21 cellular contexts compared by ENCODE assay signal in the genomic region with DNA sequence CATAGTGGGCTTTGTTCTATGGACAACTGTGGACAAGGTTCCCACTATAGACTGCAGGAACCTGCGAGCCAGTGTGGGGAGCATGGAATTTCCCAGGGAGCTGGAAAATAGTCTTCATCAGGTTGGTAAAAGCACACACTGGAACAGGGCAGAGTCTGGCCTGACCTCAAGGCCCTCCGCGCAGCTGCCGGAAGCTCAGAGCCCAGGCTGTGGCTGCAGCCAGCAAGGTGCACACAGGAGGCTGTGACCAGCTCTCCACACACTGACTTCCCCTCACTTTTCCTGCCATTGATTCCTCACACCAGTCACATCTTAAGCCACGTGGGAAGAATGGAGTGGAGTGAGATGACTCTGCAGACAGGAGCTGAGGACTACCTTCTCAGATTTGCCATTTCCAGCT. TPM values are rescaled to one million over a fixed set of nuclear protein-coding genes. Genes with fewer than 3 reads are reported as not detected.
DNase-seq lines count a peak whose midpoint lies in the region; ATAC-seq, FAIRE-seq and TF ChIP-seq lines count a peak whose summit lies in the region.
"Had no signal": no experiment of that assay in that cellular context is flagged by ENCODE, and none has a peak within 500 bp of the region (broad histone marks: within the 10 kb centered on the region; RNA-seq: fewer than 3 reads in every experiment).

No MANE protein-coding gene starts in this region.

- H3K27ac ChIP-seq in HepG2 (ENCODE audit: extremely low read length, insufficient read depth, low read length), result no peak overlapping the region
- H3K27ac ChIP-seq in right lobe of liver, result no peak overlapping the region
- no peak overlapping the region for H3K27ac ChIP-seq in caudate nucleus (ENCODE audit: low read depth, low read length)
- H3K27ac ChIP-seq: RWPE1, SJSA1 had no signal

- TF ChIP-seq CTCF in HepG2 (CRISPR knock-in tag; IDR thresholded peaks at IDR 0.05), result no peak
- TF ChIP-seq CTCF in right lobe of liver (IDR thresholded peaks at IDR 0.05), result no peak
- TF ChIP-seq CTCF in CD14-positive monocyte (IDR thresholded peaks at IDR 0.05), result no peak

- no peaks in the 10 kb centered on the region for H4K20me1 ChIP-seq in HepG2 (ENCODE audit: insufficient read depth, low read length)

- H3K4me3 ChIP-seq in HepG2 (replicated peaks in 1 of 3; ENCODE audit: insufficient read depth in 1 of 3, low read depth in 2 of 3, low read length in 3 of 3) (no peak overlapping the region), right lobe of liver (no peak overlapping the region)
- H3K4me3 ChIP-seq: SJSA1 had no signal

- no peak for TF ChIP-seq EP300 in HepG2 (IDR thresholded peaks at IDR 0.05; ENCODE audit: low read depth in 2 of 2, low read length in 2 of 2)
- TF ChIP-seq EP300 in HepG2 (CRISPR knock-in tag; IDR thresholded peaks at IDR 0.05; ENCODE audit: borderline replicate concordance), result no peak

- POLR2A ChIA-PET in HepG2 (lab: Yijun Ruan, JAX), result no interaction called here
- POLR2A ChIA-PET in naive thymus-derived CD8-positive, alpha-beta T cell (lab: Charles Lee), result interaction anchor here (1.0 to 6.2 kb wide), 4 partner anchors 9 to 31 kb away, joined by 3 to 65 read pairs (median 40); a partner anchor contains a TSS

- H3K4me1 ChIP-seq in HepG2 (ENCODE audit: insufficient read depth, low read length) (no peaks in the 10 kb centered on the region), right lobe of liver (no peaks in the 10 kb centered on the region)
- H3K4me1 ChIP-seq: SJSA1 had no signal

- in situ Hi-C loops in HepG2 (cut with HindIII; ENCODE audit: extremely low pct_ligation_motif_present, low pct_unique_long_range_greater_than_20kb), result no loop called here

- H3K9me3 Mint-ChIP-seq in naive thymus-derived CD8-positive, alpha-beta T cell, result no peaks in the 10 kb centered on the region
- peaks cover 0 to 2% (median 0%) of the 10 kb centered on the region in 7 donors for H3K9me3 Mint-ChIP-seq in CD14-positive monocyte
- H3K9me3 Mint-ChIP-seq: CD4-positive, alpha-beta memory T cell had no signal

- no TSS peak for BruUV-seq in HepG2 (replicated peaks; lab: Mats Ljungman, UMichigan)

- H3K9ac ChIP-seq in HepG2 (ENCODE audit: insufficient read depth, low read depth, low read length), result no peak overlapping the region

- peaks cover 39 to 93% (median 82%) of the 10 kb centered on the region in 4 donors for H3K4me1 Mint-ChIP-seq in naive thymus-derived CD8-positive, alpha-beta T cell
- H3K4me1 Mint-ChIP-seq in CD14-positive monocyte, result no peaks in the 10 kb centered on the region
- H3K4me1 Mint-ChIP-seq: B cell had no signal

- TF ChIP-seq POLR2A in HepG2 (IDR thresholded peaks at IDR 0.05; ENCODE audit: insufficient read depth in 1 of 2, low read depth in 2 of 2, low read length in 2 of 2) (no peak), right lobe of liver (IDR thresholded peaks at IDR 0.05) (no peak)

- H3K9me3 ChIP-seq in HepG2 (ENCODE audit: low read length), result no peaks in the 10 kb centered on the region
- H3K9me3 ChIP-seq in right lobe of liver, result no peaks in the 10 kb centered on the region
- H3K9me3 ChIP-seq: SJSA1 had no signal

- peak overlapping the region in 7 of 10 donors; percentile 0 to 92 (median 77) for H3K27ac Mint-ChIP-seq in naive thymus-derived CD8-positive, alpha-beta T cell
- H3K27ac Mint-ChIP-seq in CD14-positive monocyte, result no peak overlapping the region
- H3K27ac Mint-ChIP-seq: B cell had no signal

- no peak for TF ChIP-seq RAD21 in HepG2 (CRISPR knock-in tag; IDR thresholded peaks at IDR 0.05)

- H3K4me2 ChIP-seq in HepG2 (ENCODE audit: low read depth, low read length), result no peak overlapping the region

- H3K36me3 ChIP-seq in HepG2 (replicated peaks in 1 of 2; ENCODE audit: control insufficient read depth in 1 of 2, insufficient read depth in 2 of 2, low read length in 2 of 2), result no peaks in the 10 kb centered on the region
- no peaks in the 10 kb centered on the region for H3K36me3 ChIP-seq in right lobe of liver
- H3K36me3 ChIP-seq: SJSA1 had no signal

- H3K4me3 Mint-ChIP-seq in naive thymus-derived CD8-positive, alpha-beta T cell, result peak overlapping the region in 1 of 10 donors; percentile 11
- no peak overlapping the region for H3K4me3 Mint-ChIP-seq in CD14-positive monocyte
- H3K4me3 Mint-ChIP-seq: B cell; CD4-positive, alpha-beta memory T cell had no signal

- peaks cover 0 to 39% (median 3%) of the 10 kb centered on the region in 3 donors for H3K36me3 Mint-ChIP-seq in naive thymus-derived CD8-positive, alpha-beta T cell
- H3K36me3 Mint-ChIP-seq in CD14-positive monocyte, result no peaks in the 10 kb centered on the region

- DNase-seq in HepG2 (ENCODE audit: low spot score), result no peak
- DNase-seq in right lobe of liver, result no peak
- DNase-seq in UCSD-AML1 (lab: John Stamatoyannopoulos, UW; ENCODE audit: unreplicated experiment), result peak; percentile 32
- no peak for DNase-seq in naive thymus-derived CD8-positive, alpha-beta T cell
- no peak for DNase-seq in CD14-positive monocyte (ENCODE audit: low spot score)
- no peak for DNase-seq in NCI-H524 (lab: John Stamatoyannopoulos, UW)
- no peak for DNase-seq in caudate nucleus (lab: John Stamatoyannopoulos, UW)
- DNase-seq: CD4-positive, alpha-beta memory T cell; DMS79 treated with DMSO at 0.1 percent for 48 hours; KBM-7; MV-4-11; NCI-H1694 treated with DMSO at 0.1 percent for 48 hours; NCI-H524 treated with DMSO at 0.1 percent for 48 hours; PC-3 had no signal

- 47% methylated on average over 5 of the region's 5 CpGs for WGBS in HepG2 (ENCODE audit: low lambda C conversion rate)
- WGBS in right lobe of liver (ENCODE audit: insufficient coverage, low coverage, low lambda C conversion rate, missing lambda C conversion rate), result 56% methylated on average over 1 of the region's 5 CpGs

- H2AFZ ChIP-seq in HepG2 (ENCODE audit: low read length), result no peak overlapping the region

- intact Hi-C loops in HepG2 (cut with micrococcal nuclease; ENCODE audit: unreplicated experiment), result no loop called here
- intact Hi-C loops in right lobe of liver (cut with DNase I), result no loop called here
- intact Hi-C loops in CD14-positive monocyte (cut with micrococcal nuclease), result no loop called here

- CTCF ChIA-PET in HepG2 (lab: Yijun Ruan, JAX; ENCODE audit: low intra/inter-chr PET ratio, low total read pairs), result no interaction called here

- H3K27me3 ChIP-seq in HepG2 (ENCODE audit: control insufficient read depth in 1 of 2, insufficient read depth in 2 of 2, low read length in 2 of 2) (peaks cover 10 to 82% of the 10 kb centered on the region in 2 experiments; a peak in 3 of 5 replicates), right lobe of liver (no peaks in the 10 kb centered on the region)
- H3K27me3 ChIP-seq: SJSA1 had no signal

- peak; percentile 38; the same call in 2 of the 3 replicates for ATAC-seq in HepG2
- no peak for ATAC-seq in right lobe of liver
- ATAC-seq in naive thymus-derived CD8-positive, alpha-beta T cell, result peak in 1 of 2 donors; percentile 33
- ATAC-seq in HG03095 (IDR thresholded peaks at IDR 0.05; ENCODE audit: unreplicated experiment), result no peak
- ATAC-seq: PC-3 had no signal

- no peaks in the 10 kb centered on the region for H3K79me2 ChIP-seq in HepG2 (ENCODE audit: insufficient read depth, low read length)

- H3K27me3 Mint-ChIP-seq in naive thymus-derived CD8-positive, alpha-beta T cell, result no peaks in the 10 kb centered on the region
- peaks cover 6 to 10% (median 8%) of the 10 kb centered on the region in 3 donors for H3K27me3 Mint-ChIP-seq in CD14-positive monocyte (ENCODE audit: low read depth in 3 of 3)
- H3K27me3 Mint-ChIP-seq: CD4-positive, alpha-beta memory T cell had no signal

- FAIRE-seq in HepG2 (lab: Jason Lieb, UNC), result no peak
- FAIRE-seq: D721Med had no signal

TF ChIP-seq in HepG2, 621 proteins besides CTCF, POLR2A, EP300 and RAD21:
- TF ChIP-seq ZNF430 (CRISPR knock-in tag; IDR thresholded peaks at IDR 0.05) (no peak), NPAS2 (CRISPR knock-in tag; IDR thresholded peaks at IDR 0.05; ENCODE audit: borderline replicate concordance) (no peak), TEAD3 (CRISPR knock-in tag; optimal IDR thresholded peaks at IDR 0.05; ENCODE audit: borderline replicate concordance) (no peak), ZNF772 (CRISPR knock-in tag; IDR thresholded peaks at IDR 0.05) (no peak), ZSCAN30 (CRISPR knock-in tag; IDR thresholded peaks at IDR 0.05) (no peak)

RNA-seq across cellular contexts. Expression of a gene that starts 19.1 kb away (rescaled TPM):
- total RNA-seq in HepG2 (2016; rRNA removed; fragmentation: Illumina TruSeq; extraction: Trizol), result not detected in 2 replicates
- not detected in 2 replicates for total RNA-seq in HepG2 (2016; cell fraction: cytosol; rRNA removed; fragmentation: Illumina TruSeq; extraction: Trizol; ENCODE audit: low read depth)
- total RNA-seq in HepG2 (2016; cell fraction: insoluble cytoplasmic fraction; rRNA removed; fragmentation: Illumina TruSeq; extraction: Trizol), result not detected in 2 replicates
- total RNA-seq in HepG2 (2016; cell fraction: membrane; rRNA removed; fragmentation: Illumina TruSeq; extraction: Trizol), result not detected in 2 replicates
- total RNA-seq in HepG2 (2016; cell fraction: nucleus; rRNA removed; fragmentation: Illumina TruSeq; extraction: Trizol), result not detected in 2 replicates
- polyA plus RNA-seq in HepG2 (2011; rRNA removed), result not detected in 2 replicates
- not detected in 2 replicates for polyA plus RNA-seq in HepG2 (2011; cell fraction: cytosol; rRNA removed)
- not detected in 2 replicates for polyA plus RNA-seq in HepG2 (2011; cell fraction: nucleus; rRNA removed)
- not detected in 2 replicates for polyA plus RNA-seq in HepG2 (2012)
- not detected in 2 replicates for polyA plus RNA-seq in HepG2 (2016; cell fraction: cytosol; fragmentation: Illumina TruSeq; extraction: Trizol; ENCODE audit: low read depth)
- not detected in 2 replicates for polyA plus RNA-seq in HepG2 (2016; cell fraction: insoluble cytoplasmic fraction; fragmentation: Illumina TruSeq; extraction: Trizol; ENCODE audit: low read depth)
- not detected in 2 replicates for polyA plus RNA-seq in HepG2 (2016; cell fraction: membrane; fragmentation: Illumina TruSeq; extraction: Trizol; ENCODE audit: low read depth)
- polyA plus RNA-seq in HepG2 (2016; cell fraction: nucleus; fragmentation: Illumina TruSeq; extraction: Trizol; ENCODE audit: insufficient read depth, low read depth), result not detected in 2 replicates
- not detected in 2 replicates for polyA minus RNA-seq in HepG2 (2011; rRNA and poly(A)+ RNA removed; ENCODE audit: low replicate concordance)
- not detected in 2 replicates for polyA minus RNA-seq in HepG2 (2011; cell fraction: cytosol; rRNA and poly(A)+ RNA removed)
- polyA minus RNA-seq in HepG2 (2011; cell fraction: nucleus; rRNA and poly(A)+ RNA removed), result not detected in 2 replicates
- total RNA-seq in right lobe of liver, result under 1 TPM in 1 of 6 experiments, not detected in 5; 0.24 TPM
- total RNA-seq in naive thymus-derived CD8-positive, alpha-beta T cell, result 100 to 1,000 TPM; 116 to 117 TPM
- polyA plus RNA-seq in naive thymus-derived CD8-positive, alpha-beta T cell, result 100 to 1,000 TPM; 158 to 284 (median 273) TPM
- under 1 TPM; 0.39 to 0.48 TPM for polyA plus RNA-seq in CD14-positive monocyte
- total RNA-seq: A172, H4, SJSA1 had no signal

Comparison
In these comparisons a context has a peak if more than half of its experiments do, and no peak if none do; other contexts are left out.
1. H3K27ac Mint-ChIP-seq: peak in naive thymus-derived CD8-positive, alpha-beta T cell (7 of 10); none in CD14-positive monocyte (0 of 7).
2. RNA of a gene that starts 19.1 kb away (total RNA-seq): 116 to 117 TPM in naive thymus-derived CD8-positive, alpha-beta T cell; 0.24 TPM in right lobe of liver and not detected in HepG2; every median in the first group is over 10 times any median in the second.